28 cellular contexts compared by ENCODE assay signal in genomic region chr10:61906502-61906901, GRCh38. TPM values are rescaled to one million over a fixed set of nuclear protein-coding genes. Genes with fewer than 3 reads are reported as not detected.
DNase-seq lines count a peak whose midpoint lies in the region; TF ChIP-seq lines count a peak whose summit lies in the region.
"Had no signal": no experiment of that assay in that cellular context is flagged by ENCODE, and none has a peak within 500 bp of the region (broad histone marks: within the 10 kb centered on the region; RNA-seq: fewer than 3 reads in every experiment).

No MANE protein-coding gene starts in this region.

- peaks cover 9% of the 10 kb centered on the region; the same call in 1 of the 2 replicates for H3F3A ChIP-seq in Loucy (ENCODE audit: low read depth)

- H3K4me2 ChIP-seq in Loucy (ENCODE audit: low read depth, low read length, poor library complexity, severe bottlenecking) = peak overlapping the region; percentile 78

- intact Hi-C loops in transverse colon (cut with DNase I; ENCODE audit: low total_unique reads) = loop anchor here (10.0 kb wide), 1 partner anchor 88 kb away; no protein-coding TSS in a partner anchor

- H3K27ac ChIP-seq in coronary artery (peak overlapping the region; percentile 20 to 97), transverse colon (peak overlapping the region; percentile 4 to 98 (median 56))

- H4K20me1 ChIP-seq in Loucy (ENCODE audit: insufficient read depth, low read length, poor library complexity, severe bottlenecking) = peaks cover 68% of the 10 kb centered on the region

- TF ChIP-seq CTCF in Loucy (conservative IDR thresholded peaks at IDR 0.05; ENCODE audit: low read length) = no peak
- no peak for TF ChIP-seq CTCF in coronary artery (IDR thresholded peaks at IDR 0.05)
- TF ChIP-seq CTCF in transverse colon (IDR thresholded peaks at IDR 0.05) = no peak
- no peak for TF ChIP-seq CTCF in osteocyte (IDR thresholded peaks at IDR 0.05)

- no peaks in the 10 kb centered on the region for H3K27me3 Mint-ChIP-seq in activated naive CD4-positive, alpha-beta T cell treated with anti-CD3 and anti-CD28 coated beads, Interleukin-2, amount 50 U/mL, for 24 hours
- H3K27me3 Mint-ChIP-seq in osteocyte (ENCODE audit: unreplicated experiment) = no peaks in the 10 kb centered on the region

- H3K4me3 ChIP-seq in Loucy (ENCODE audit: low read length, poor library complexity, severe bottlenecking) (peak overlapping the region; percentile 92), coronary artery (no peak overlapping the region), transverse colon (no peak overlapping the region)
- H3K4me3 ChIP-seq: HAP-1, lung had no signal

- H3K79me2 ChIP-seq in Loucy (ENCODE audit: insufficient read depth, low read length) = peaks cover 100% of the 10 kb centered on the region

- peaks cover 18% of the 10 kb centered on the region for H3K36me3 Mint-ChIP-seq in activated naive CD4-positive, alpha-beta T cell treated with anti-CD3 and anti-CD28 coated beads, Interleukin-2, amount 50 U/mL, for 24 hours
- H3K36me3 Mint-ChIP-seq in osteocyte (ENCODE audit: unreplicated experiment) = peaks cover 13% of the 10 kb centered on the region
- H3K36me3 Mint-ChIP-seq: natural killer cell had no signal

- H3K4me1 Mint-ChIP-seq in activated naive CD4-positive, alpha-beta T cell treated with anti-CD3 and anti-CD28 coated beads, Interleukin-2, amount 50 U/mL, for 24 hours = peaks cover 54% of the 10 kb centered on the region
- peaks cover 22% of the 10 kb centered on the region for H3K4me1 Mint-ChIP-seq in osteocyte (ENCODE audit: unreplicated experiment)

- H3K9me3 Mint-ChIP-seq in activated naive CD4-positive, alpha-beta T cell treated with anti-CD3 and anti-CD28 coated beads, Interleukin-2, amount 50 U/mL, for 24 hours = no peaks in the 10 kb centered on the region
- no peaks in the 10 kb centered on the region for H3K9me3 Mint-ChIP-seq in osteocyte (ENCODE audit: unreplicated experiment)
- H3K9me3 Mint-ChIP-seq: CD8-positive, alpha-beta memory T cell; endodermal cell; natural killer cell; T-helper 2 cell treated with Interferon-gamma antibody and Interleukin-4, amounts not matched to agents 5 μg/mL and 100 μg/mL, for 36 hours had no signal

- H3K9me3 ChIP-seq in Loucy (ENCODE audit: insufficient read depth, low read depth, low read length) = no peaks in the 10 kb centered on the region
- H3K9me3 ChIP-seq in transverse colon = no peaks in the 10 kb centered on the region
- H3K9me3 ChIP-seq: HAP-1 had no signal

- H3K27ac Mint-ChIP-seq in activated naive CD4-positive, alpha-beta T cell treated with anti-CD3 and anti-CD28 coated beads, Interleukin-2, amount 50 U/mL, for 24 hours = peak overlapping the region; percentile 81
- H3K27ac Mint-ChIP-seq in osteocyte (ENCODE audit: unreplicated experiment) = no peak overlapping the region
- H3K27ac Mint-ChIP-seq: endodermal cell; T-helper 2 cell treated with Interferon-gamma antibody and Interleukin-4, amounts not matched to agents 5 μg/mL and 100 μg/mL, for 36 hours had no signal

- in situ Hi-C loops in transverse colon (cut with MboI; ENCODE audit: low pct_ligation_motif_present in 1 of 4, low pct_unique_long_range_greater_than_20kb in 1 of 4, low sequenced_read_pairs in 3 of 4) = loop anchor here in 3 of 4 donors (10.0 kb wide), 2 partner anchors 138 to 338 kb away; no protein-coding TSS in a partner anchor

- H3K27me3 ChIP-seq in Loucy (ENCODE audit: insufficient read depth, low read length, poor library complexity, severe bottlenecking) = no peaks in the 10 kb centered on the region
- no peaks in the 10 kb centered on the region for H3K27me3 ChIP-seq in transverse colon

- peak overlapping the region; percentile 38 for H3K9ac ChIP-seq in Loucy (ENCODE audit: low read depth, low read length, poor library complexity, severe bottlenecking)

- peaks cover 7% of the 10 kb centered on the region; the same call in 1 of the 2 replicates for H3K36me3 ChIP-seq in Loucy (ENCODE audit: insufficient read depth, low read length)
- no peaks in the 10 kb centered on the region for H3K36me3 ChIP-seq in transverse colon
- H3K36me3 ChIP-seq: HAP-1 had no signal

- no peak overlapping the region for H3K4me3 Mint-ChIP-seq in activated naive CD4-positive, alpha-beta T cell treated with anti-CD3 and anti-CD28 coated beads, Interleukin-2, amount 50 U/mL, for 24 hours
- no peak overlapping the region for H3K4me3 Mint-ChIP-seq in osteocyte (ENCODE audit: unreplicated experiment)
- H3K4me3 Mint-ChIP-seq: CD8-positive, alpha-beta memory T cell; endodermal cell; natural killer cell; T-helper 2 cell treated with Interferon-gamma antibody and Interleukin-4, amounts not matched to agents 5 μg/mL and 100 μg/mL, for 36 hours had no signal

- TF ChIP-seq POLR2A in transverse colon (IDR thresholded peaks at IDR 0.05) = no peak

- no peak overlapping the region for H2AFZ ChIP-seq in Loucy (ENCODE audit: low read length)

- no peak for DNase-seq in activated naive CD4-positive, alpha-beta T cell treated with Interleukin-2 at 50 U/mL for 16 hours
- DNase-seq in coronary artery (ENCODE audit: low spot score) = no peak
- no peak for DNase-seq in transverse colon
- DNase-seq in DMS153 treated with DMSO at 0.1 percent for 48 hours (lab: John Stamatoyannopoulos, UW; ENCODE audit: unreplicated experiment) = no peak
- DNase-seq in hepatic stellate cell (ENCODE audit: low spot score) = no peak
- DNase-seq in osteocyte (ENCODE audit: extremely low spot score, unreplicated experiment) = no peak
- DNase-seq: activated CD4-positive, alpha-beta T cell treated with anti-CD3 and anti-CD28 coated beads for 4 hours; activated CD8-positive, alpha-beta memory T cell treated with anti-CD3 and anti-CD28 coated beads for 24 hours; activated effector memory CD4-positive, alpha-beta T cell treated with Interleukin-2 at 50 U/mL for 16 hours; activated T-cell treated with anti-CD3 and anti-CD28 coated beads for 4 hours; AML-193; CD8-positive, alpha-beta memory T cell; dermis blood vessel endothelial cell; DMS 273 treated with DMSO at 0.1 percent for 48 hours; endodermal cell; natural killer cell; NCI-H1694; NCI-H446 treated with DMSO at 0.1 percent for 48 hours; NCI-H774; nucleus accumbens; SIG-M5; stimulated activated CD4-positive, alpha-beta T cell treated with anti-CD3 and anti-CD28 coated beads, Interleukin-15, amount 100 ng/mL, for 24 hours; stimulated activated CD4-positive, alpha-beta T cell treated with anti-CD3 and anti-CD28 coated beads, Interleukin-4, amount 100 ng/mL, for 4 hours had no signal

- no peaks in the 10 kb centered on the region for H3K9me2 ChIP-seq in Loucy (replicated peaks; ENCODE audit: low read depth, low read length)

- WGBS in transverse colon (ENCODE audit: low coverage in 1 of 2), 2 donors = 85 to 88% methylated on average over 3 of the region's 3 CpGs

- TF ChIP-seq EP300 in transverse colon (IDR thresholded peaks at IDR 0.05; ENCODE audit: low read depth) = no peak

- peaks cover 50% of the 10 kb centered on the region for H3K4me1 ChIP-seq in Loucy (ENCODE audit: insufficient read depth, low read length, poor library complexity, severe bottlenecking)
- peaks cover 9 to 34% (median 17%) of the 10 kb centered on the region in 4 donors for H3K4me1 ChIP-seq in transverse colon

RNA-seq across cellular contexts. Expression of gene ARID5B, which starts 5.0 kb away (rescaled TPM):
- total RNA-seq in transverse colon = 10 to 100 TPM; 17.7 to 54.6 (median 34.8) TPM
- total RNA-seq in osteocyte = 87.3 and 89.4 TPM in 2 replicates
